ENCODE assay signal across 2 cellular contexts in the genomic region with DNA sequence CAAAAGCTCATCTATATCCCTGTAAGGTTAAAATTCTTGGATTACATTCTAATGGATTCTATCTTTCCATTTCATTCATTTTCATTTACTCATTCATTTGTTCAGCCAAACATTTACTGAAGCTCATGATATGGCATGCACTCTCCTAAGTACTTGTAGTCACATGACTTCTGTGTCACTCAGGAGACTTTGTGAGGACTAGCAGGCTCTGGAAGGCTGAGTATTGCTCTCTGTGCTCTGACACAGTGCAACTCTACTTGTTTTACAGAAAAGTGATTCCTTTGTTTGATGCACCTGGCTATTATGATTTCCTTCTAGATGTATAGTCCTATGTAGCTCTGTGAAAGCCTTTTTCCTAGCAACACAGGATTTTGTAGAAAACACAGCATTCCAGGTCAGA.
TF ChIP-seq lines count a peak whose summit lies in the region.

No MANE protein-coding gene starts in this region.

TF ChIP-seq in endothelial cell of umbilical vein, 7 proteins besides CTCF, POLR2A, EP300 and RAD21:
- TF ChIP-seq FOS (IDR thresholded peaks at IDR 0.05; ENCODE audit: borderline replicate concordance, insufficient read depth, low read length): no peak
- no peak for TF ChIP-seq MYC (IDR thresholded peaks at IDR 0.05; ENCODE audit: low read depth, low read length)
- no peak for TF ChIP-seq GATA2 (IDR thresholded peaks at IDR 0.05; ENCODE audit: insufficient read depth, insufficient read length, low read depth, low read length)
- no peak for TF ChIP-seq POLR2AphosphoS5 (IDR thresholded peaks at IDR 0.05; ENCODE audit: insufficient read depth, low read depth, low read length)
- TF ChIP-seq JUN (IDR thresholded peaks at IDR 0.05; ENCODE audit: borderline replicate concordance, insufficient read depth, insufficient read length, low read depth): no peak
- TF ChIP-seq, protein P1, sequence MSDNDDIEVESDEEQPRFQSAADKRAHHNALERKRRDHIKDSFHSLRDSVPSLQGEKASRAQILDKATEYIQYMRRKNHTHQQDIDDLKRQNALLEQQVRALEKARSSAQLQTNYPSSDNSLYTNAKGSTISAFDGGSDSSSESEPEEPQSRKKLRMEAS (IDR thresholded peaks at IDR 0.05; ENCODE audit: insufficient read depth, insufficient read length): no peak
- no peak for TF ChIP-seq EZH2 (IDR thresholded peaks at IDR 0.05; ENCODE audit: borderline replicate concordance, low read depth, low read length, severe bottlenecking)

TF ChIP-seq in neural cell, 6 proteins besides CTCF, POLR2A, EP300 and RAD21:
- TF ChIP-seq POLR2AphosphoS5 (IDR thresholded peaks at IDR 0.05): no peak
- TF ChIP-seq, protein P2, sequence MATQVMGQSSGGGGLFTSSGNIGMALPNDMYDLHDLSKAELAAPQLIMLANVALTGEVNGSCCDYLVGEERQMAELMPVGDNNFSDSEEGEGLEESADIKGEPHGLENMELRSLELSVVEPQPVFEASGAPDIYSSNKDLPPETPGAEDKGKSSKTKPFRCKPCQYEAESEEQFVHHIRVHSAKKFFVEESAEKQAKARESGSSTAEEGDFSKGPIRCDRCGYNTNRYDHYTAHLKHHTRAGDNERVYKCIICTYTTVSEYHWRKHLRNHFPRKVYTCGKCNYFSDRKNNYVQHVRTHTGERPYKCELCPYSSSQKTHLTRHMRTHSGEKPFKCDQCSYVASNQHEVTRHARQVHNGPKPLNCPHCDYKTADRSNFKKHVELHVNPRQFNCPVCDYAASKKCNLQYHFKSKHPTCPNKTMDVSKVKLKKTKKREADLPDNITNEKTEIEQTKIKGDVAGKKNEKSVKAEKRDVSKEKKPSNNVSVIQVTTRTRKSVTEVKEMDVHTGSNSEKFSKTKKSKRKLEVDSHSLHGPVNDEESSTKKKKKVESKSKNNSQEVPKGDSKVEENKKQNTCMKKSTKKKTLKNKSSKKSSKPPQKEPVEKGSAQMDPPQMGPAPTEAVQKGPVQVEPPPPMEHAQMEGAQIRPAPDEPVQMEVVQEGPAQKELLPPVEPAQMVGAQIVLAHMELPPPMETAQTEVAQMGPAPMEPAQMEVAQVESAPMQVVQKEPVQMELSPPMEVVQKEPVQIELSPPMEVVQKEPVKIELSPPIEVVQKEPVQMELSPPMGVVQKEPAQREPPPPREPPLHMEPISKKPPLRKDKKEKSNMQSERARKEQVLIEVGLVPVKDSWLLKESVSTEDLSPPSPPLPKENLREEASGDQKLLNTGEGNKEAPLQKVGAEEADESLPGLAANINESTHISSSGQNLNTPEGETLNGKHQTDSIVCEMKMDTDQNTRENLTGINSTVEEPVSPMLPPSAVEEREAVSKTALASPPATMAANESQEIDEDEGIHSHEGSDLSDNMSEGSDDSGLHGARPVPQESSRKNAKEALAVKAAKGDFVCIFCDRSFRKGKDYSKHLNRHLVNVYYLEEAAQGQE (IDR thresholded peaks at IDR 0.05; ENCODE audit: borderline replicate concordance): peak; percentile 16
